ENCODE assay signal across 8 cellular contexts in genomic region chr1:87328121-87329050, GRCh38. TPM values are rescaled to one million over a fixed set of nuclear protein-coding genes. Genes with fewer than 3 reads are reported as not detected.
DNase-seq lines count a peak whose midpoint lies in the region; ATAC-seq, FAIRE-seq and TF ChIP-seq lines count a peak whose summit lies in the region.

TSS of gene LMO4 (plus strand) at chr1:87328880. CDS start at chr1:87332016, 3,136 bp downstream.

- peak within 1 kb of the TSS; percentile 97 for H3K27ac Mint-ChIP-seq in astrocyte (ENCODE audit: unreplicated experiment)

- intact Hi-C loops in right cardiac atrium (cut with DNase I), result loop anchor here (5.0 to 10.0 kb wide), 3 partner anchors 624 to 736 kb away; no protein-coding TSS in a partner anchor
- intact Hi-C loops in vagina (cut with DNase I), result loop anchor here (5.0 kb wide), 1 partner anchor 194 kb away; no protein-coding TSS in a partner anchor

- peaks cover 13% of the 10 kb centered on the region for H3K4me1 Mint-ChIP-seq in astrocyte (ENCODE audit: low read depth, unreplicated experiment)

- H3K27me3 Mint-ChIP-seq in astrocyte (ENCODE audit: low read depth, unreplicated experiment), result no peaks in the 10 kb centered on the region

- peak; percentile 80 for ATAC-seq in GM18511 (IDR thresholded peaks at IDR 0.05; ENCODE audit: unreplicated experiment)
- ATAC-seq in HG03025 (IDR thresholded peaks at IDR 0.05; ENCODE audit: low FRiP score, unreplicated experiment), result peak; percentile 82
- peak; percentile 91 to 94 for ATAC-seq in right cardiac atrium

- no peak for TF ChIP-seq CTCF in astrocyte (IDR thresholded peaks at IDR 0.05; ENCODE audit: insufficient read depth, low read depth, low read length)
- peak in 1 of 3 experiments; percentile 26 for TF ChIP-seq CTCF in vagina (IDR thresholded peaks at IDR 0.05)

- H3K27me3 ChIP-seq in astrocyte (ENCODE audit: insufficient read depth, low read length) (no peaks in the 10 kb centered on the region), right cardiac atrium (ENCODE audit: control insufficient read depth, insufficient read depth) (no peaks in the 10 kb centered on the region), vagina (no peaks in the 10 kb centered on the region)

- H3K4me3 ChIP-seq in astrocyte (ENCODE audit: insufficient read depth, low read depth, low read length) (peak within 1 kb of the TSS; percentile 74), right cardiac atrium (ENCODE audit: low read length) (peak within 1 kb of the TSS; percentile 87), vagina (peak within 1 kb of the TSS; percentile 73 to 78)

- peaks cover 14% of the 10 kb centered on the region for H3K4me1 ChIP-seq in astrocyte (ENCODE audit: insufficient read depth, low read length)
- no peaks in the 10 kb centered on the region for H3K4me1 ChIP-seq in right cardiac atrium (ENCODE audit: control insufficient read depth, insufficient read depth, low read length)
- H3K4me1 ChIP-seq in vagina, result peaks cover 34% of the 10 kb centered on the region

- H3K9ac ChIP-seq in astrocyte (ENCODE audit: low read length), result peak within 1 kb of the TSS; percentile 90

- H3K9me3 ChIP-seq in astrocyte (ENCODE audit: insufficient read depth, low read depth, low read length) (no peaks in the 10 kb centered on the region), right cardiac atrium (ENCODE audit: control insufficient read depth, low read length) (no peaks in the 10 kb centered on the region), vagina (no peaks in the 10 kb centered on the region)

- H3K9me3 Mint-ChIP-seq in astrocyte (ENCODE audit: unreplicated experiment), result no peaks in the 10 kb centered on the region

- DNase-seq in NCI-H2029 treated with DMSO at 0.1 percent for 48 hours (lab: John Stamatoyannopoulos, UW) (peak; percentile 92), T-helper 22 cell (ENCODE audit: low read depth) (peak; percentile 75), astrocyte (ENCODE audit: low read depth) (peak; percentile 97), right cardiac atrium (peak; percentile 97 to 98 (median 98)), putamen (ENCODE audit: low spot score) (peak; percentile 98), vagina (ENCODE audit: extremely low spot score in 2 of 2) (peak in 1 of 2 donors; percentile 99)

- TF ChIP-seq POLR2A in vagina (IDR thresholded peaks at IDR 0.05), result peak; percentile 45 to 89

- H3K36me3 ChIP-seq in astrocyte (ENCODE audit: insufficient read depth, low read length), result no peaks in the 10 kb centered on the region
- H3K36me3 ChIP-seq in vagina, result no peaks in the 10 kb centered on the region

- FAIRE-seq in astrocyte (lab: Jason Lieb, UNC), result no peak

- under 1% methylated on average over 110 of the region's 110 CpGs for WGBS in right cardiac atrium

- H3K27ac ChIP-seq in astrocyte (ENCODE audit: low read depth, low read length) (peak within 1 kb of the TSS; percentile 85), right cardiac atrium (ENCODE audit: low read length) (peak within 1 kb of the TSS; percentile 100), vagina (peak within 1 kb of the TSS; percentile 98)

- H3K36me3 Mint-ChIP-seq in astrocyte (ENCODE audit: low read depth, unreplicated experiment), result no peaks in the 10 kb centered on the region

- peak within 1 kb of the TSS; percentile 88 for H3K4me2 ChIP-seq in astrocyte (ENCODE audit: low read length)

- peak within 1 kb of the TSS; percentile 87 for H2AFZ ChIP-seq in astrocyte (ENCODE audit: low read depth, low read length)

- peaks cover 38% of the 10 kb centered on the region for H3K79me2 ChIP-seq in astrocyte (ENCODE audit: insufficient read depth, low read length)

- H3K4me3 Mint-ChIP-seq in astrocyte (ENCODE audit: unreplicated experiment), result peak within 1 kb of the TSS; percentile 96

- H4K20me1 ChIP-seq in astrocyte (ENCODE audit: insufficient read depth, low read length), result peaks cover 16% of the 10 kb centered on the region

RNA-seq across cellular contexts. Expression of gene LMO4, which starts in this region (rescaled TPM):
- total RNA-seq in astrocyte (42.9 and 44.5 TPM in 2 replicates), right cardiac atrium (10 to 100 TPM; 46.0 to 61.4 (median 46.9) TPM), vagina (53.8 TPM)
- 62.7 TPM for polyA plus RNA-seq in right cardiac atrium
